ENCODE assay signal across 14 cellular contexts in genomic region chr7:126426652-126427051, GRCh38.
"Had no signal": no experiment of that assay in that cellular context is flagged by ENCODE, and none has a peak within 500 bp of the region (broad histone marks: within the 10 kb centered on the region; RNA-seq: fewer than 3 reads in every experiment).

No MANE protein-coding gene starts in this region.

- DNase-seq: activated CD4-positive, alpha-beta T cell treated with anti-CD3 and anti-CD28 coated beads, Interleukin-2, amount 10 ng/mL, durations not matched to agents 24 days and 14 days; activated CD8-positive, alpha-beta T cell treated with anti-CD3 and anti-CD28 coated beads for 36 hours; activated naive CD4-positive, alpha-beta T cell treated with anti-CD3 and anti-CD28 coated beads for 36 hours; activated T-cell treated with anti-CD3 and anti-CD28 coated beads, Interleukin-2, amount 50 U/mL, for 1 hour; cortex of kidney; heart right ventricle; mesenchymal stem cell; mucosa of descending colon; naive B cell; stimulated activated CD4-positive, alpha-beta T cell treated with anti-CD3 and anti-CD28 coated beads, Interleukin-2, amount 100 ng/mL, for 24 hours; stimulated activated naive CD8-positive, alpha-beta T cell treated with anti-CD3 and anti-CD28 coated beads, Interleukin-15, Interleukin-2, amounts not matched to agents 100 U/mL and 50 U/mL, for 24 hours; substantia nigra; tibial artery had no signal

- ATAC-seq: activated CD8-positive, alpha-beta T cell treated with anti-CD3 and anti-CD28 coated beads for 36 hours; gastroesophageal sphincter; heart right ventricle; mucosa of descending colon; stimulated activated naive CD8-positive, alpha-beta T cell treated with anti-CD3 and anti-CD28 coated beads, Interleukin-15, Interleukin-2, amounts not matched to agents 100 U/mL and 50 U/mL, for 24 hours had no signal
